Comparison of ENCODE assay signal across 34 cellular contexts in genomic region chr11:29263971-29264682, GRCh38.
DNase-seq lines count a peak whose midpoint lies in the region; ATAC-seq, FAIRE-seq and TF ChIP-seq lines count a peak whose summit lies in the region.
"Had no signal": no experiment of that assay in that cellular context is flagged by ENCODE, and none has a peak within 500 bp of the region (broad histone marks: within the 10 kb centered on the region; RNA-seq: fewer than 3 reads in every experiment).

No MANE protein-coding gene starts in this region.

- no peak overlapping the region for H3K27ac Mint-ChIP-seq in astrocyte (ENCODE audit: unreplicated experiment)
- H3K27ac Mint-ChIP-seq: activated B cell treated with CpG ODN at 0.5 μM for 24 hours; activated naive CD8-positive, alpha-beta T cell treated with anti-CD3 and anti-CD28 coated beads, Interleukin-2, amount 10 ng/mL, durations not matched to agents 7 days and 5 days; brain; CD14-positive monocyte; mesothelial cell of epicardium; naive B cell; progenitor cell of endocrine pancreas had no signal

- H3K36me3 ChIP-seq in astrocyte (ENCODE audit: insufficient read depth, low read length) (no peaks in the 10 kb centered on the region), upper lobe of right lung (no peaks in the 10 kb centered on the region)
- H3K36me3 ChIP-seq: neutrophil, tibial artery had no signal

- H3K4me1 ChIP-seq in astrocyte (ENCODE audit: insufficient read depth, low read length) (no peaks in the 10 kb centered on the region), upper lobe of right lung (no peaks in the 10 kb centered on the region)
- H3K4me1 ChIP-seq: Caco-2, tibial artery had no signal

- FAIRE-seq in H54 (lab: Jason Lieb, UNC), result peak; percentile 33
- no peak for FAIRE-seq in astrocyte (lab: Jason Lieb, UNC)
- FAIRE-seq: G401.6 had no signal

- H4K20me1 ChIP-seq in astrocyte (ENCODE audit: insufficient read depth, low read length), result no peaks in the 10 kb centered on the region

- H3K27me3 ChIP-seq in astrocyte (ENCODE audit: insufficient read depth, low read length) (no peaks in the 10 kb centered on the region), upper lobe of right lung (no peaks in the 10 kb centered on the region)
- H3K27me3 ChIP-seq: neutrophil, tibial artery had no signal

- no peak overlapping the region for H2AFZ ChIP-seq in astrocyte (ENCODE audit: low read depth, low read length)
- H2AFZ ChIP-seq: PC-9 had no signal

- no peaks in the 10 kb centered on the region for H3K9me3 Mint-ChIP-seq in astrocyte (ENCODE audit: unreplicated experiment)
- H3K9me3 Mint-ChIP-seq: activated B cell treated with CpG ODN at 0.5 μM for 24 hours, brain had no signal

- H3K27me3 Mint-ChIP-seq in astrocyte (ENCODE audit: low read depth, unreplicated experiment), result no peaks in the 10 kb centered on the region
- H3K27me3 Mint-ChIP-seq: activated B cell treated with CpG ODN at 0.5 μM for 24 hours; activated naive CD8-positive, alpha-beta T cell treated with anti-CD3 and anti-CD28 coated beads, Interleukin-2, amount 10 ng/mL, durations not matched to agents 7 days and 5 days; naive B cell; progenitor cell of endocrine pancreas had no signal

- no peak overlapping the region for H3K4me2 ChIP-seq in astrocyte (ENCODE audit: low read length)
- H3K4me2 ChIP-seq: PC-9, SK-N-SH had no signal

- no peak for TF ChIP-seq CTCF in astrocyte (IDR thresholded peaks at IDR 0.05; ENCODE audit: insufficient read depth, low read depth, low read length)
- TF ChIP-seq CTCF in foreskin fibroblast (IDR thresholded peaks at IDR 0.05; ENCODE audit: low read depth, low read length), result no peak
- no peak for TF ChIP-seq CTCF in upper lobe of right lung (IDR thresholded peaks at IDR 0.05)

- ATAC-seq in upper lobe of right lung, result peak; percentile 35
- ATAC-seq in GM18858 (IDR thresholded peaks at IDR 0.05; ENCODE audit: unreplicated experiment), result no peak
- ATAC-seq: Right ventricle myocardium inferior, sciatic nerve had no signal

- no peaks in the 10 kb centered on the region for H3K79me2 ChIP-seq in astrocyte (ENCODE audit: insufficient read depth, low read length)

- no peak for DNase-seq in H54 (ENCODE audit: insufficient read length, low spot score)
- peak; percentile 83 for DNase-seq in astrocyte (ENCODE audit: low read depth)
- peak; percentile 21 to 43 for DNase-seq in foreskin fibroblast
- DNase-seq in upper lobe of right lung, result no peak
- no peak for DNase-seq in nucleus accumbens (lab: John Stamatoyannopoulos, UW)
- DNase-seq in KBM-7, result no peak
- DNase-seq: activated B cell treated with CpG ODN at 0.5 μM for 24 hours; activated CD4-positive, alpha-beta T cell treated with anti-CD3 and anti-CD28 coated beads, Interleukin-2, amount 50 U/mL, for 1 hour; activated effector memory CD4-positive, alpha-beta T cell treated with anti-CD3 and anti-CD28 coated beads, Interleukin-2, amount 50 U/mL, for 16 hours; activated naive CD8-positive, alpha-beta T cell treated with anti-CD3 and anti-CD28 coated beads, Interleukin-2, amount 10 ng/mL, durations not matched to agents 7 days and 5 days; activated T-cell treated with anti-CD3 and anti-CD28 coated beads, Interleukin-2, amount 50 U/mL, for 1 hour; Caco-2; head of caudate nucleus; islet precursor cell; naive B cell; NCI-H1105; NCI-H187 treated with DMSO at 0.1 percent for 48 hours; NCI-H524; NK-92 treated with Interleukin-12 subunit alpha and Interleukin-12 subunit beta, amount 100 ng/mL, for 24 hours; PC-9; SK-N-SH; stimulated activated CD4-positive, alpha-beta T cell treated with anti-CD3 and anti-CD28 coated beads, Interleukin-12 subunit alpha, Interleukin-12 subunit beta, amount 100 ng/mL, for 4 hours; stimulated activated CD4-positive, alpha-beta T cell treated with anti-CD3 and anti-CD28 coated beads, Interleukin-4, amount 100 ng/mL, for 1 hour; tibial artery had no signal

- H3K27ac ChIP-seq in astrocyte (ENCODE audit: low read depth, low read length) (no peak overlapping the region), upper lobe of right lung (no peak overlapping the region)
- H3K27ac ChIP-seq: epithelial cell of prostate, neutrophil, PC-9, tibial artery had no signal

- H3K4me3 ChIP-seq in astrocyte (ENCODE audit: insufficient read depth, low read depth, low read length) (no peak overlapping the region), foreskin fibroblast (ENCODE audit: low read depth in 1 of 2, low read length in 2 of 2) (no peak overlapping the region), upper lobe of right lung (no peak overlapping the region)
- H3K4me3 ChIP-seq: PC-9, tibial artery had no signal

- no peak overlapping the region for H3K9ac ChIP-seq in astrocyte (ENCODE audit: low read length)
- H3K9ac ChIP-seq: SK-N-SH had no signal

- H3K9me3 ChIP-seq in astrocyte (ENCODE audit: insufficient read depth, low read depth, low read length) (no peaks in the 10 kb centered on the region), upper lobe of right lung (no peaks in the 10 kb centered on the region)
- H3K9me3 ChIP-seq: Caco-2, neutrophil, SK-N-SH, tibial artery had no signal

- in situ Hi-C loops in KBM-7 (cut with MboI; ENCODE audit: low pct_unique_long_range_greater_than_20kb, low sequenced_read_pairs), result no loop called here

- intact Hi-C loops in upper lobe of right lung (cut with DNase I), result no loop called here

- H3K4me3 Mint-ChIP-seq in astrocyte (ENCODE audit: unreplicated experiment), result no peak overlapping the region
- H3K4me3 Mint-ChIP-seq: activated B cell treated with CpG ODN at 0.5 μM for 24 hours; activated naive CD8-positive, alpha-beta T cell treated with anti-CD3 and anti-CD28 coated beads, Interleukin-2, amount 10 ng/mL, durations not matched to agents 7 days and 5 days; brain; CD14-positive monocyte; mesothelial cell of epicardium; naive B cell had no signal

- H3K36me3 Mint-ChIP-seq in astrocyte (ENCODE audit: low read depth, unreplicated experiment), result no peaks in the 10 kb centered on the region
- H3K36me3 Mint-ChIP-seq: activated naive CD8-positive, alpha-beta T cell treated with anti-CD3 and anti-CD28 coated beads, Interleukin-2, amount 10 ng/mL, durations not matched to agents 7 days and 5 days; brain; CD14-positive monocyte; mesothelial cell of epicardium; naive B cell had no signal

- no peak for TF ChIP-seq POLR2A in H54 (IDR thresholded peaks at IDR 0.05; ENCODE audit: low read depth, low read length)

- H3K4me1 Mint-ChIP-seq in astrocyte (ENCODE audit: low read depth, unreplicated experiment), result peaks cover 7% of the 10 kb centered on the region
- H3K4me1 Mint-ChIP-seq: activated B cell treated with CpG ODN at 0.5 μM for 24 hours; activated naive CD8-positive, alpha-beta T cell treated with anti-CD3 and anti-CD28 coated beads, Interleukin-2, amount 10 ng/mL, durations not matched to agents 7 days and 5 days; brain; CD14-positive monocyte; mesothelial cell of epicardium; naive B cell had no signal

Comparison
In these comparisons a context has a peak if more than half of its experiments do, and no peak if none do; other contexts are left out.
1. DNase-seq: peak in astrocyte (single experiment) and foreskin fibroblast (2 of 2); none in H54 (single experiment), upper lobe of right lung (single experiment), nucleus accumbens (0 of 56) and KBM-7 (single experiment).